In genomic region chr16:72434159-72434558, GRCh38 we compare ENCODE assay signal across 15 cellular contexts.
DNase-seq lines count a peak whose midpoint lies in the region; ATAC-seq, FAIRE-seq and TF ChIP-seq lines count a peak whose summit lies in the region.
"Had no signal": no experiment of that assay in that cellular context is flagged by ENCODE, and none has a peak within 500 bp of the region (broad histone marks: within the 10 kb centered on the region; RNA-seq: fewer than 3 reads in every experiment).

No MANE protein-coding gene starts in this region.

- no peaks in the 10 kb centered on the region for H3K36me3 ChIP-seq in mammary epithelial cell (ENCODE audit: insufficient read depth, low read length)
- H3K36me3 ChIP-seq in iPS DF 6.9 (ENCODE audit: control insufficient read depth, insufficient read depth, low read length), result no peaks in the 10 kb centered on the region
- H3K36me3 ChIP-seq in lower lobe of right lung, result no peaks in the 10 kb centered on the region
- H3K36me3 ChIP-seq: colonic mucosa, heart left ventricle had no signal

- 92% methylated on average over 2 of the region's 2 CpGs for WGBS in mammary epithelial cell (ENCODE audit: low coverage, missing lambda C conversion rate)
- no CpG with 5 or more reads among the region's 2 CpGs for WGBS in iPS DF 6.9 (ENCODE audit: insufficient coverage, insufficient read length)

- FAIRE-seq in GM12892 (lab: Jason Lieb, UNC), result no peak

- H3K27ac ChIP-seq in mammary epithelial cell (ENCODE audit: insufficient read depth, low read depth, low read length), result no peak overlapping the region
- no peak overlapping the region for H3K27ac ChIP-seq in iPS DF 6.9 (ENCODE audit: low read length)
- no peak overlapping the region for H3K27ac ChIP-seq in lower lobe of right lung
- H3K27ac ChIP-seq: colonic mucosa, heart left ventricle had no signal

- no peak for TF ChIP-seq POLR2A in GM12892 (IDR thresholded peaks at IDR 0.05; ENCODE audit: low read depth, low read length)

- CTCF ChIA-PET in mammary epithelial cell (lab: Charles Lee; ENCODE audit: low non-redundant PET), result no interaction called here

- DNase-seq in ELR (ENCODE audit: low read depth) (peak; percentile 19), MV-4-11 (lab: John Stamatoyannopoulos, UW) (peak; percentile 8), mammary epithelial cell (peak; percentile 4), iPS DF 6.9 (ENCODE audit: low read depth, low spot score) (peak; percentile 27), lower lobe of right lung (no peak), GM12892 (ENCODE audit: insufficient read length) (no peak), GM03348 (ENCODE audit: low spot score) (no peak), hepatic stellate cell (ENCODE audit: low spot score) (no peak)
- DNase-seq: activated CD8-positive, alpha-beta T cell treated with anti-CD3 and anti-CD28 coated beads for 36 hours; CD4-positive, alpha-beta T cell; colonic mucosa; GOT3; heart left ventricle; midbrain; NCI-H2029 treated with DMSO at 0.1 percent for 48 hours had no signal

- intact Hi-C loops in mammary epithelial cell (cut with micrococcal nuclease) (no loop called here), lower lobe of right lung (cut with DNase I) (no loop called here)

- no peaks in the 10 kb centered on the region for H3K79me2 ChIP-seq in mammary epithelial cell (ENCODE audit: insufficient read depth, low read length)

- in situ Hi-C loops in mammary epithelial cell (cut with MboI; ENCODE audit: low sequenced_read_pairs in 2 of 2), result no loop called here

- no peak overlapping the region for H2AFZ ChIP-seq in mammary epithelial cell (ENCODE audit: low read depth, low read length)

- no peak for ATAC-seq in lower lobe of right lung
- ATAC-seq: activated CD8-positive, alpha-beta T cell treated with anti-CD3 and anti-CD28 coated beads for 36 hours; heart left ventricle had no signal

- H4K20me1 ChIP-seq in mammary epithelial cell (ENCODE audit: insufficient read depth, low read length), result no peaks in the 10 kb centered on the region

- no peak overlapping the region for H3K4me2 ChIP-seq in mammary epithelial cell (ENCODE audit: insufficient read depth, low read depth, low read length)

- dilution Hi-C loops in mammary epithelial cell (cut with HindIII; ENCODE audit: low sequenced_read_pairs), result no loop called here

- H3K9me3 ChIP-seq in mammary epithelial cell (replicated peaks; ENCODE audit: insufficient read depth, low read length), result peaks cover 15% of the 10 kb centered on the region
- H3K9me3 ChIP-seq in iPS DF 6.9 (ENCODE audit: control insufficient read depth, insufficient read depth, low read length), result no peaks in the 10 kb centered on the region; the same call in 1 of the 2 replicates
- H3K9me3 ChIP-seq in lower lobe of right lung, result peaks cover 20% of the 10 kb centered on the region
- H3K9me3 ChIP-seq: colonic mucosa had no signal

- no peak for TF ChIP-seq CTCF in mammary epithelial cell (conservative IDR thresholded peaks at IDR 0.05 in 1 of 2, IDR thresholded peaks at IDR 0.05 in 1 of 2; ENCODE audit: extremely low read depth in 1 of 2, insufficient read depth in 1 of 2, low read depth in 1 of 2, low read length in 2 of 2)
- no peak for TF ChIP-seq CTCF in lower lobe of right lung (IDR thresholded peaks at IDR 0.05)

- H3K27me3 ChIP-seq in mammary epithelial cell (ENCODE audit: insufficient read depth, low read length), result no peaks in the 10 kb centered on the region
- H3K27me3 ChIP-seq in iPS DF 6.9 (ENCODE audit: control insufficient read depth, insufficient read depth, low read length), result no peaks in the 10 kb centered on the region
- no peaks in the 10 kb centered on the region for H3K27me3 ChIP-seq in lower lobe of right lung (ENCODE audit: low read depth)
- H3K27me3 ChIP-seq: colonic mucosa, heart left ventricle had no signal

- no TSS peak for BruUV-seq in mammary epithelial cell (replicated peaks; lab: Mats Ljungman, UMichigan)

- H3K9ac ChIP-seq in mammary epithelial cell (ENCODE audit: insufficient read depth, low read length), result no peak overlapping the region

- H3K4me1 ChIP-seq in mammary epithelial cell (ENCODE audit: insufficient read depth, low read length) (no peaks in the 10 kb centered on the region), iPS DF 6.9 (ENCODE audit: control insufficient read depth, insufficient read depth, low read length) (no peaks in the 10 kb centered on the region), lower lobe of right lung (no peaks in the 10 kb centered on the region)
- H3K4me1 ChIP-seq: colonic mucosa, heart left ventricle had no signal

- H3K4me3 ChIP-seq in mammary epithelial cell (replicated peaks in 1 of 3; ENCODE audit: insufficient read depth in 1 of 3, low read depth in 2 of 3, low read length in 3 of 3) (no peak overlapping the region), iPS DF 6.9 (ENCODE audit: low read length) (no peak overlapping the region), lower lobe of right lung (no peak overlapping the region)
- H3K4me3 ChIP-seq: colonic mucosa, heart left ventricle had no signal

Comparison
In these comparisons a context has a peak if more than half of its experiments do, and no peak if none do; other contexts are left out.
1. DNase-seq: peak in ELR (single experiment), MV-4-11 (single experiment), mammary epithelial cell (single experiment) and iPS DF 6.9 (single experiment); none in lower lobe of right lung (single experiment), GM12892 (single experiment), GM03348 (single experiment) and hepatic stellate cell (single experiment).